25 cellular contexts compared by ENCODE assay signal in the genomic region with DNA sequence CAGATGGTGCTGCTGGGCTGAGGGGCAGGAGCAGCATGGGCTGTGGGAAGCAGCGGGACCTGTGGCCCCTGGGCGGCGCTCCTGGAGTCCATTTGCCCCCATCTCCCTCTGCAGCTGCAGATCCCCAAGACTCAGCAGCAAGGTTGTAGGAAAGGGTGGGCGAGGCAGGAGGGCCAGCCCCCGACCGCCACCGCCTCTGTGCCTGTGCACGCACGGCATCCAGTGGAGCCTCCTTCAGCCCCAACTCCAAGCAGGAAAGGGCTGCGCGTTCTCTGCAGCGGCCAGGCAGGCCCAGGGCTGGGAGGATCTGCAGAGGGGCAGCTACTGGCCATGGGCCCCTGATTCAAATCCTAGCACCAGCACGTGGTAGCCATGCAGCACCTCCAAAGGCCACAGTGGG. TPM values are rescaled to one million over a fixed set of nuclear protein-coding genes. Genes with fewer than 3 reads are reported as not detected.
"Had no signal": no experiment of that assay in that cellular context is flagged by ENCODE, and none has a peak within 500 bp of the region (broad histone marks: within the 10 kb centered on the region; RNA-seq: fewer than 3 reads in every experiment).

No MANE protein-coding gene starts in this region.

- DNase-seq: effector memory CD8-positive, alpha-beta T cell; gastrocnemius medialis; heart right ventricle; hypothalamus; mammary epithelial cell; naive thymus-derived CD4-positive, alpha-beta T cell; nephron progenitor cell; posterior cingulate gyrus; sigmoid colon; stimulated activated CD4-positive, alpha-beta T cell treated with anti-CD3 and anti-CD28 coated beads, Interleukin-2, amount 100 ng/mL, for 24 hours; stimulated activated CD4-positive, alpha-beta T cell treated with anti-CD3 and anti-CD28 coated beads, Interleukin-4, amount 100 ng/mL, for 4 hours; stimulated activated naive B cell treated with anti-CD40 and anti-IgM and Interleukin-4, amounts not matched to agents 10 μg/mL and 1 μg/mL and 100 μg/mL, for 72 hours; stimulated activated naive CD8-positive, alpha-beta T cell treated with anti-CD3 and anti-CD28 coated beads, Interleukin-15, amount 100 ng/mL, for 72 hours; transverse colon had no signal

- H3K4me1 Mint-ChIP-seq: naive thymus-derived CD4-positive, alpha-beta T cell; stimulated activated naive CD8-positive, alpha-beta T cell treated with anti-CD3 and anti-CD28 coated beads, Interleukin-15, amount 100 ng/mL, for 72 hours had no signal

- H3K4me3 ChIP-seq: esophagus muscularis mucosa, gastrocnemius medialis, heart right ventricle, sigmoid colon, skin epidermis, thoracic aorta, transverse colon had no signal

- H3K4me3 Mint-ChIP-seq: effector memory CD8-positive, alpha-beta T cell; naive thymus-derived CD4-positive, alpha-beta T cell; nephron progenitor cell; stimulated activated naive B cell treated with anti-CD40 and anti-IgM and Interleukin-4, amounts not matched to agents 10 μg/mL and 1 μg/mL and 100 μg/mL, for 72 hours; stimulated activated naive CD8-positive, alpha-beta T cell treated with anti-CD3 and anti-CD28 coated beads, Interleukin-15, amount 100 ng/mL, for 72 hours had no signal

- H3K27ac ChIP-seq: epithelial cell of prostate, esophagus muscularis mucosa, gastrocnemius medialis, heart right ventricle, neutrophil, sigmoid colon, skin epidermis, thoracic aorta, transverse colon had no signal

- H3K9me3 Mint-ChIP-seq: effector memory CD8-positive, alpha-beta T cell; naive thymus-derived CD4-positive, alpha-beta T cell; nephron progenitor cell; stimulated activated naive B cell treated with anti-CD40 and anti-IgM and Interleukin-4, amounts not matched to agents 10 μg/mL and 1 μg/mL and 100 μg/mL, for 72 hours; stimulated activated naive CD8-positive, alpha-beta T cell treated with anti-CD3 and anti-CD28 coated beads, Interleukin-15, amount 100 ng/mL, for 72 hours had no signal

- H3K9me3 ChIP-seq: esophagus muscularis mucosa, gastrocnemius medialis, heart right ventricle, neutrophil, sigmoid colon, thoracic aorta, transverse colon had no signal

- H3K27ac Mint-ChIP-seq: effector memory CD8-positive, alpha-beta T cell; nephron progenitor cell; stimulated activated naive CD8-positive, alpha-beta T cell treated with anti-CD3 and anti-CD28 coated beads, Interleukin-15, amount 100 ng/mL, for 72 hours had no signal

- H3K27me3 ChIP-seq: gastrocnemius medialis had no signal

- H3K4me1 ChIP-seq: esophagus muscularis mucosa, gastrocnemius medialis, heart right ventricle, sigmoid colon, transverse colon had no signal

RNA-seq across cellular contexts. Expression of a gene that starts 20.8 kb away (rescaled TPM):
- total RNA-seq: gastrocnemius medialis, left lobe of liver, lower leg skin, mesenteric fat pad, mononuclear cell, sigmoid colon, subcutaneous adipose tissue, transverse colon, ureter had no signal
- polyA plus RNA-seq: naive thymus-derived CD4-positive, alpha-beta T cell had no signal

RNA-seq across cellular contexts. Expression of a gene that starts 53.0 kb away (rescaled TPM):
- polyA plus RNA-seq: naive thymus-derived CD4-positive, alpha-beta T cell had no signal
